Comparison of ENCODE assay signal across 8 cellular contexts in genomic region chr3:111859061-111859973, GRCh38. TPM values are rescaled to one million over a fixed set of nuclear protein-coding genes. Genes with fewer than 3 reads are reported as not detected.
DNase-seq lines count a peak whose midpoint lies in the region; ATAC-seq, FAIRE-seq and TF ChIP-seq lines count a peak whose summit lies in the region.

Gene PHLDB2 (plus strand): TSS chr3:111859265. CDS start chr3:111884078, 24,813 bp downstream.

- H3K9me3 Mint-ChIP-seq in activated naive CD4-positive, alpha-beta T cell treated with anti-CD3 and anti-CD28 coated beads, Interleukin-2, amount 10 ng/mL, durations not matched to agents 7 days and 5 days, result no peaks in the 10 kb centered on the region

- intact Hi-C loops in pancreas (cut with DNase I), result loop anchor here in 1 of 3 donors (5.0 kb wide), 1 partner anchor 142 kb away; no protein-coding TSS in a partner anchor

- peaks cover 25% of the 10 kb centered on the region for H3K4me1 Mint-ChIP-seq in activated naive CD4-positive, alpha-beta T cell treated with anti-CD3 and anti-CD28 coated beads, Interleukin-2, amount 10 ng/mL, durations not matched to agents 7 days and 5 days

- H3K27me3 ChIP-seq in pancreas, result no peaks in the 10 kb centered on the region

- no peaks in the 10 kb centered on the region for H3K9me3 ChIP-seq in pancreas

- peaks cover 75% of the 10 kb centered on the region for H3K27me3 Mint-ChIP-seq in activated naive CD4-positive, alpha-beta T cell treated with anti-CD3 and anti-CD28 coated beads, Interleukin-2, amount 10 ng/mL, durations not matched to agents 7 days and 5 days

- peak within 1 kb of the TSS; percentile 77 for H3K27ac Mint-ChIP-seq in activated naive CD4-positive, alpha-beta T cell treated with anti-CD3 and anti-CD28 coated beads, Interleukin-2, amount 10 ng/mL, durations not matched to agents 7 days and 5 days

- FAIRE-seq in GM12891 (lab: Jason Lieb, UNC) (no peak), pancreas (lab: Jason Lieb, UNC) (no peak)

- DNase-seq in GM12891 (ENCODE audit: insufficient read length, low spot score) (peak; percentile 41), SHP77 (lab: John Stamatoyannopoulos, UW) (peak; percentile 51 to 81), glomerular endothelial cell (ENCODE audit: extremely low read depth, low read depth, low spot score) (no peak), pancreas (peak; percentile 42 to 87 (median 66)), HT-29 (ENCODE audit: low spot score) (no peak)
- peak; percentile 71 for DNase-seq in activated naive CD4-positive, alpha-beta T cell treated with anti-CD3 and anti-CD28 coated beads, Interleukin-2, amount 10 ng/mL, durations not matched to agents 7 days and 5 days

- CTCF ChIA-PET in activated naive CD4-positive, alpha-beta T cell treated with anti-CD3 and anti-CD28 coated beads, Interleukin-2, amount 10 ng/mL, durations not matched to agents 7 days and 5 days (lab: Charles Lee), result interaction anchor here (0.9 to 3.4 kb wide), 12 partner anchors 10 to 190 kb away, joined by 3 to 26 read pairs (median 4); no protein-coding TSS in a partner anchor

- H3K36me3 ChIP-seq in pancreas (no peaks in the 10 kb centered on the region), urinary bladder (ENCODE audit: insufficient read depth) (no peaks in the 10 kb centered on the region)

- WGBS in pancreas, 2 donors, result 1% methylated on average over 72 to 78 of the region's 78 CpGs
- WGBS in urinary bladder, result 1% methylated on average over 78 of the region's 78 CpGs

- peak; percentile 37 for ATAC-seq in HG03439 (IDR thresholded peaks at IDR 0.05; ENCODE audit: unreplicated experiment)
- ATAC-seq in pancreas, result peak; percentile 70 to 85 (median 82)

- no peaks in the 10 kb centered on the region for H3K36me3 Mint-ChIP-seq in activated naive CD4-positive, alpha-beta T cell treated with anti-CD3 and anti-CD28 coated beads, Interleukin-2, amount 10 ng/mL, durations not matched to agents 7 days and 5 days

- H3K4me3 ChIP-seq in pancreas (peak within 1 kb of the TSS; percentile 56 to 69 (median 60)), urinary bladder (ENCODE audit: low read depth, low read length) (peak within 1 kb of the TSS; percentile 66)

- TF ChIP-seq CTCF in pancreas (IDR thresholded peaks at IDR 0.05), result no peak

- H3K4me1 ChIP-seq in pancreas, result peaks cover 11 to 18% (median 11%) of the 10 kb centered on the region in 3 donors
- no peaks in the 10 kb centered on the region for H3K4me1 ChIP-seq in urinary bladder (ENCODE audit: insufficient read depth)

- peak within 1 kb of the TSS; percentile 92 for H3K4me3 Mint-ChIP-seq in activated naive CD4-positive, alpha-beta T cell treated with anti-CD3 and anti-CD28 coated beads, Interleukin-2, amount 10 ng/mL, durations not matched to agents 7 days and 5 days

- no peak for TF ChIP-seq POLR2A in GM12891 (IDR thresholded peaks at IDR 0.05; ENCODE audit: low read depth, low read length)

- H3K27ac ChIP-seq in pancreas (peak within 1 kb of the TSS; percentile 54 to 87 (median 80)), urinary bladder (ENCODE audit: low read depth) (peak within 1 kb of the TSS; percentile 97)

TF ChIP-seq in GM12891, 5 proteins besides CTCF, POLR2A, EP300 and RAD21:
- no peak for TF ChIP-seq PAX5 (IDR thresholded peaks at IDR 0.05; ENCODE audit: insufficient read depth, low read length, severe bottlenecking)
- no peak for TF ChIP-seq POLR2AphosphoS5 (IDR thresholded peaks at IDR 0.05; ENCODE audit: low read depth, low read length)
- no peak for TF ChIP-seq POU2F2 (IDR thresholded peaks at IDR 0.05; ENCODE audit: low read depth, low read length)
- no peak for TF ChIP-seq TAF1 (IDR thresholded peaks at IDR 0.05; ENCODE audit: low read depth, low read length)
- TF ChIP-seq SPI1 (IDR thresholded peaks at IDR 0.05; ENCODE audit: low read depth, low read length), result no peak
TF ChIP-seq in GM12891: peak in this region for 0.

RNA-seq across cellular contexts. Expression of gene PHLDB2, which starts in this region (rescaled TPM):
- not detected for polyA plus RNA-seq in GM12891 (2012; ENCODE audit: low read depth, missing spikeins)
- 39.7 and 71.1 TPM in 2 replicates for total RNA-seq in glomerular endothelial cell
- total RNA-seq in pancreas, result 10 to 100 TPM; 10.8 to 36.7 (median 15.1) TPM
- polyA plus RNA-seq in pancreas, result 10 to 100 TPM; 13.5 to 22.6 TPM
- total RNA-seq in urinary bladder, result 173 TPM
- 58.1 TPM for polyA plus RNA-seq in urinary bladder
- 0.21 TPM in 1 of 2 replicates, not detected in the other for total RNA-seq in HT-29 (2014; rRNA removed; shearing (Covaris generic))

Comparison
In these comparisons a context has a peak if more than half of its experiments do, and no peak if none do; other contexts are left out.
1. DNase-seq: peak in GM12891 (single experiment), SHP77 (2 of 2), activated naive CD4-positive, alpha-beta T cell treated with anti-CD3 and anti-CD28 coated beads, Interleukin-2, amount 10 ng/mL, durations not matched to agents 7 days and 5 days (single experiment) and pancreas (6 of 6); none in glomerular endothelial cell (single experiment) and HT-29 (single experiment).